ENCODE assay signal across 1 cellular context in the genomic region with DNA sequence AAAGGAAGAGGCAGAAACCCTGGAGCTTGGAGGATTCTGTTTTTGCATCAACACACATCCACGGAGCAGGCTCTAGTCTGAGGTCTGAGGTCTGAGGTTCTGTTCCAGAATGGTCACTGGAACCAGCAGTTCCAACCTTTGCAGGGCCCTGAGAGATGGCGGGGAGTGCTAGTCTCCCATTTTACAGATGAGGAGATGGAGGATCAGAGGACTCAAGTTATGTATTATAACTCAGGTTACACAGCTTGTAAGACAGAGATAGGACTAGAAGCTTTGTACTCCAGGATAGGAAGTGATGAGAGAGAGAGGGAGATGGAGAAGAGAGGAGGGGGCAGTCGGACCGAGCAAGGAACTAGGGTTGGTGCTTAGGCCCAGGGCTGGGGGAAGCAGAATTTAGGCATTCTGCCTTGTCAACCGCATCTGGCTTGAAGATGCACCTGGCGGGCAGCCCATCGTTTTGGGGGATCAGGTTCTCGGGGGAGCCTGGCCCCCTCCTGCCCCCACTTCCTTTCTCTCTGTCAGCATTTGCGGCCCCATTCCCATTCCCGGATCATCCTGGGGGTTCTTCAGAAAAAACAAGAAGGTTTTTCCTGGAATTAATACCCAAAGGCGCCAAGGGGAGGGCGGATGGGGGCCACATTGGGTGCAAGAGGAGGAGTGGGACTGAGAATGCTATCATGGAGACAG.
TF ChIP-seq lines count a peak whose summit lies in the region.

No MANE protein-coding gene starts in this region.

TF ChIP-seq in liver, 16 proteins besides CTCF, POLR2A, EP300 and RAD21:
- no peak for TF ChIP-seq FOXA2 (IDR thresholded peaks at IDR 0.05)
- TF ChIP-seq RXRA (IDR thresholded peaks at IDR 0.05), result no peak
- TF ChIP-seq, protein P1, sequence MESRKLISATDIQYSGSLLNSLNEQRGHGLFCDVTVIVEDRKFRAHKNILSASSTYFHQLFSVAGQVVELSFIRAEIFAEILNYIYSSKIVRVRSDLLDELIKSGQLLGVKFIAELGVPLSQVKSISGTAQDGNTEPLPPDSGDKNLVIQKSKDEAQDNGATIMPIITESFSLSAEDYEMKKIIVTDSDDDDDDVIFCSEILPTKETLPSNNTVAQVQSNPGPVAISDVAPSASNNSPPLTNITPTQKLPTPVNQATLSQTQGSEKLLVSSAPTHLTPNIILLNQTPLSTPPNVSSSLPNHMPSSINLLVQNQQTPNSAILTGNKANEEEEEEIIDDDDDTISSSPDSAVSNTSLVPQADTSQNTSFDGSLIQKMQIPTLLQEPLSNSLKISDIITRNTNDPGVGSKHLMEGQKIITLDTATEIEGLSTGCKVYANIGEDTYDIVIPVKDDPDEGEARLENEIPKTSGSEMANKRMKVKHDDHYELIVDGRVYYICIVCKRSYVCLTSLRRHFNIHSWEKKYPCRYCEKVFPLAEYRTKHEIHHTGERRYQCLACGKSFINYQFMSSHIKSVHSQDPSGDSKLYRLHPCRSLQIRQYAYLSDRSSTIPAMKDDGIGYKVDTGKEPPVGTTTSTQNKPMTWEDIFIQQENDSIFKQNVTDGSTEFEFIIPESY (IDR thresholded peaks at IDR 0.05), result no peak
- TF ChIP-seq TAF1 (conservative IDR thresholded peaks at IDR 0.05), result no peak
